In the genomic region with DNA sequence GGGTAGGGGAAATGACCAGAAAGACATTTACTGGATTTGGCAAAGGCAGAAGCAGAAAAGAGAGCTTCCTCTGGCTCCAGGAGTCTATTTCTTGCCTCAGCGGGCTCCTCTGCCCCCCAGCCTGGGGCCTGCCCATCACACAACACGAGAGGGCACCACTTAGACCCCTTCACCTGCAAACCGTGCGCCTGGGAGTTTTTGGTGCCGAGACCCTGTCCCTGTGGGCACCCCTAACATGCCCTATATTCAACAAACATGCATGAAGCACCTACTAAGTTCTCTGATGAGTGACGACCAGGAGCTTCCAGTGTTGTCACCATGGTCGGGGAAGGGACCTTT, we compare ENCODE assay signal across 2 cellular contexts.
TF ChIP-seq lines count a peak whose summit lies in the region.

No MANE protein-coding gene starts in this region.

TF ChIP-seq in liver, 16 proteins besides CTCF, POLR2A, EP300 and RAD21 (continued from another document):
- TF ChIP-seq, protein P1, sequence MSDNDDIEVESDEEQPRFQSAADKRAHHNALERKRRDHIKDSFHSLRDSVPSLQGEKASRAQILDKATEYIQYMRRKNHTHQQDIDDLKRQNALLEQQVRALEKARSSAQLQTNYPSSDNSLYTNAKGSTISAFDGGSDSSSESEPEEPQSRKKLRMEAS (IDR thresholded peaks at IDR 0.05): no peak
- no peak for TF ChIP-seq JUND (IDR thresholded peaks at IDR 0.05)
- no peak for TF ChIP-seq FOXA2 (IDR thresholded peaks at IDR 0.05)
- no peak for TF ChIP-seq HNF4G (IDR thresholded peaks at IDR 0.05)

TF ChIP-seq in HepG2, 621 proteins besides CTCF, POLR2A, EP300 and RAD21 (continued from another document):
- TF ChIP-seq, protein P2, sequence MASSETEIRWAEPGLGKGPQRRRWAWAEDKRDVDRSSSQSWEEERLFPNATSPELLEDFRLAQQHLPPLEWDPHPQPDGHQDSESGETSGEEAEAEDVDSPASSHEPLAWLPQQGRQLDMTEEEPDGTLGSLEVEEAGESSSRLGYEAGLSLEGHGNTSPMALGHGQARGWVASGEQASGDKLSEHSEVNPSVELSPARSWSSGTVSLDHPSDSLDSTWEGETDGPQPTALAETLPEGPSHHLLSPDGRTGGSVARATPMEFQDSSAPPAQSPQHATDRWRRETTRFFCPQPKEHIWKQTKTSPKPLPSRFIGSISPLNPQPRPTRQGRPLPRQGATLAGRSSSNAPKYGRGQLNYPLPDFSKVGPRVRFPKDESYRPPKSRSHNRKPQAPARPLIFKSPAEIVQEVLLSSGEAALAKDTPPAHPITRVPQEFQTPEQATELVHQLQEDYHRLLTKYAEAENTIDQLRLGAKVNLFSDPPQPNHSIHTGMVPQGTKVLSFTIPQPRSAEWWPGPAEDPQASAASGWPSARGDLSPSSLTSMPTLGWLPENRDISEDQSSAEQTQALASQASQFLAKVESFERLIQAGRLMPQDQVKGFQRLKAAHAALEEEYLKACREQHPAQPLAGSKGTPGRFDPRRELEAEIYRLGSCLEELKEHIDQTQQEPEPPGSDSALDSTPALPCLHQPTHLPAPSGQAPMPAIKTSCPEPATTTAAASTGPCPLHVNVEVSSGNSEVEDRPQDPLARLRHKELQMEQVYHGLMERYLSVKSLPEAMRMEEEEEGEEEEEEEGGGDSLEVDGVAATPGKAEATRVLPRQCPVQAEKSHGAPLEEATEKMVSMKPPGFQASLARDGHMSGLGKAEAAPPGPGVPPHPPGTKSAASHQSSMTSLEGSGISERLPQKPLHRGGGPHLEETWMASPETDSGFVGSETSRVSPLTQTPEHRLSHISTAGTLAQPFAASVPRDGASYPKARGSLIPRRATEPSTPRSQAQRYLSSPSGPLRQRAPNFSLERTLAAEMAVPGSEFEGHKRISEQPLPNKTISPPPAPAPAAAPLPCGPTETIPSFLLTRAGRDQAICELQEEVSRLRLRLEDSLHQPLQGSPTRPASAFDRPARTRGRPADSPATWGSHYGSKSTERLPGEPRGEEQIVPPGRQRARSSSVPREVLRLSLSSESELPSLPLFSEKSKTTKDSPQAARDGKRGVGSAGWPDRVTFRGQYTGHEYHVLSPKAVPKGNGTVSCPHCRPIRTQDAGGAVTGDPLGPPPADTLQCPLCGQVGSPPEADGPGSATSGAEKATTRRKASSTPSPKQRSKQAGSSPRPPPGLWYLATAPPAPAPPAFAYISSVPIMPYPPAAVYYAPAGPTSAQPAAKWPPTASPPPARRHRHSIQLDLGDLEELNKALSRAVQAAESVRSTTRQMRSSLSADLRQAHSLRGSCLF (CRISPR knock-in tag; IDR thresholded peaks at IDR 0.05; ENCODE audit: borderline replicate concordance): no peak
- TF ChIP-seq, protein P3, sequence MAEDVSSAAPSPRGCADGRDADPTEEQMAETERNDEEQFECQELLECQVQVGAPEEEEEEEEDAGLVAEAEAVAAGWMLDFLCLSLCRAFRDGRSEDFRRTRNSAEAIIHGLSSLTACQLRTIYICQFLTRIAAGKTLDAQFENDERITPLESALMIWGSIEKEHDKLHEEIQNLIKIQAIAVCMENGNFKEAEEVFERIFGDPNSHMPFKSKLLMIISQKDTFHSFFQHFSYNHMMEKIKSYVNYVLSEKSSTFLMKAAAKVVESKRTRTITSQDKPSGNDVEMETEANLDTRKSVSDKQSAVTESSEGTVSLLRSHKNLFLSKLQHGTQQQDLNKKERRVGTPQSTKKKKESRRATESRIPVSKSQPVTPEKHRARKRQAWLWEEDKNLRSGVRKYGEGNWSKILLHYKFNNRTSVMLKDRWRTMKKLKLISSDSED (CRISPR knock-in tag; IDR thresholded peaks at IDR 0.05): no peak
- TF ChIP-seq ISL2 (CRISPR knock-in tag; IDR thresholded peaks at IDR 0.05) (no peak), STAT5B (CRISPR knock-in tag; IDR thresholded peaks at IDR 0.05) (no peak), ARID2 (CRISPR knock-in tag; IDR thresholded peaks at IDR 0.05; ENCODE audit: borderline replicate concordance) (no peak), ZNF629 (CRISPR knock-in tag; conservative IDR thresholded peaks at IDR 0.05) (no peak), ZNF564 (CRISPR knock-in tag; IDR thresholded peaks at IDR 0.05) (no peak), RXRB (CRISPR knock-in tag; IDR thresholded peaks at IDR 0.05; ENCODE audit: borderline replicate concordance) (no peak), ZNF225 (CRISPR knock-in tag; IDR thresholded peaks at IDR 0.05) (no peak), ZNF672 (CRISPR knock-in tag; IDR thresholded peaks at IDR 0.05) (no peak), KMT2B (CRISPR knock-in tag; IDR thresholded peaks at IDR 0.05) (no peak), HCFC1 (IDR thresholded peaks at IDR 0.05; ENCODE audit: low read depth, low read length) (no peak)
- TF ChIP-seq, protein P4, sequence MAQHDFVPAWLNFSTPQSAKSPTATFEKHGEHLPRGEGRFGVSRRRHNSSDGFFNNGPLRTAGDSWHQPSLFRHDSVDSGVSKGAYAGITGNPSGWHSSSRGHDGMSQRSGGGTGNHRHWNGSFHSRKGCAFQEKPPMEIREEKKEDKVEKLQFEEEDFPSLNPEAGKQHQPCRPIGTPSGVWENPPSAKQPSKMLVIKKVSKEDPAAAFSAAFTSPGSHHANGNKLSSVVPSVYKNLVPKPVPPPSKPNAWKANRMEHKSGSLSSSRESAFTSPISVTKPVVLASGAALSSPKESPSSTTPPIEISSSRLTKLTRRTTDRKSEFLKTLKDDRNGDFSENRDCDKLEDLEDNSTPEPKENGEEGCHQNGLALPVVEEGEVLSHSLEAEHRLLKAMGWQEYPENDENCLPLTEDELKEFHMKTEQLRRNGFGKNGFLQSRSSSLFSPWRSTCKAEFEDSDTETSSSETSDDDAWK (CRISPR knock-in tag; IDR thresholded peaks at IDR 0.05): no peak
- TF ChIP-seq, protein P5, sequence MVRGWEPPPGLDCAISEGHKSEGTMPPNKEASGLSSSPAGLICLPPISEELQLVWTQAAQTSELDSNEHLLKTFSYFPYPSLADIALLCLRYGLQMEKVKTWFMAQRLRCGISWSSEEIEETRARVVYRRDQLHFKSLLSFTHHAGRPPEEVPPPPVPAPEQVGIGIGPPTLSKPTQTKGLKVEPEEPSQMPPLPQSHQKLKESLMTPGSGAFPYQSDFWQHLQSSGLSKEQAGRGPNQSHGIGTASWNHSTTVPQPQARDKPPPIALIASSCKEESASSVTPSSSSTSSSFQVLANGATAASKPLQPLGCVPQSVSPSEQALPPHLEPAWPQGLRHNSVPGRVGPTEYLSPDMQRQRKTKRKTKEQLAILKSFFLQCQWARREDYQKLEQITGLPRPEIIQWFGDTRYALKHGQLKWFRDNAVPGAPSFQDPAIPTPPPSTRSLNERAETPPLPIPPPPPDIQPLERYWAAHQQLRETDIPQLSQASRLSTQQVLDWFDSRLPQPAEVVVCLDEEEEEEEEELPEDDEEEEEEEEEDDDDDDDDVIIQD (CRISPR knock-in tag; IDR thresholded peaks at IDR 0.05; ENCODE audit: low read depth): no peak
